Comparison of ENCODE assay signal across 1 cellular context in genomic region chr19:22783651-22784050, GRCh38.
TF ChIP-seq lines count a peak whose summit lies in the region.

No MANE protein-coding gene starts in this region.

TF ChIP-seq in HEK293, 187 proteins besides CTCF, POLR2A, EP300 and RAD21 (continued from another document):
- TF ChIP-seq IKZF3 (tag by site-specific recombination; IDR thresholded peaks at IDR 0.05) (no peak), ZNF311 (tag by site-specific recombination; IDR thresholded peaks at IDR 0.05; ENCODE audit: borderline replicate concordance) (no peak), ZNF157 (tag by site-specific recombination; IDR thresholded peaks at IDR 0.05) (no peak), KLF7 (tag by site-specific recombination; IDR thresholded peaks at IDR 0.05; ENCODE audit: borderline replicate concordance) (no peak)
